ENCODE assay signal across 1 cellular context in the genomic region with DNA sequence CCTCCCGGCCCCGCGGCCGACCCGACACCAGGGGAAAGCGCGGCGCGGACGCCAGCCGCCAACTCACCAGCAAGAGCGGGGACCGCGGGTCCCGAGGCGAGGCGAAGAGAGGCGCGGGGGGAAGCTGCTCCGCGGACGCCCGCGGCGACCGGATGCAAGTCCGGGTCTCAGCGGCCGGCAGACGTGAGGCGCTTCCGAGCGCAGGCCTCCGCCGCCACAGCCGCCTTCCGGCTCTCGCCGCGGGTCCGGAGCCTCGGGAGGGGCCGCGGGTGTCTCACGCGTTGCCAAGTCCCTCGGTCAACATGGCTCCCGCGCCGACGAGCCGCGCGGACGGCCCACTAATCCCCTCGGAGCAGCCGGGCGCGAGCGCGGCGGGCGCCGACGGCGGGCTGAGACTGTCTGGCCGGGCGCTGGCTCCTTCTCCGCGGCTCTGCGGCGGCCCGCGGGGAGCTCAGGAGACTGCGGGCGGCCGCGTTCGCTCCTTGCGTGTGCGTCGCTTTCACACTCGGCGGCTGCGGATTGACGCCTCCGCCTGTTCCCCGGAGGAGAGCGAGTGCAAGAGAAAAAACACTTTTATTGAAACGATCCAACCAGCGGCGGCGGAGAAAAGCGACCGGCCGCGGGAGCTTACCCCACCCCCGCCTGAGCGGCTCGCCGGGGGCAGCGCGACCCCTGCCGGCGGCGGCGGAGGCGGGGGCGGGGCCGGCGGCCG.
TF ChIP-seq lines count a peak whose summit lies in the region.

A gene (minus strand): TSS at position 521 of the 712 bp plus-strand sequence. CDS start 65,603 bp downstream, outside the sequence.

TF ChIP-seq in K562, 482 proteins besides CTCF, POLR2A, EP300 and RAD21 (continued from another document and continues in another):
- TF ChIP-seq, protein P1, sequence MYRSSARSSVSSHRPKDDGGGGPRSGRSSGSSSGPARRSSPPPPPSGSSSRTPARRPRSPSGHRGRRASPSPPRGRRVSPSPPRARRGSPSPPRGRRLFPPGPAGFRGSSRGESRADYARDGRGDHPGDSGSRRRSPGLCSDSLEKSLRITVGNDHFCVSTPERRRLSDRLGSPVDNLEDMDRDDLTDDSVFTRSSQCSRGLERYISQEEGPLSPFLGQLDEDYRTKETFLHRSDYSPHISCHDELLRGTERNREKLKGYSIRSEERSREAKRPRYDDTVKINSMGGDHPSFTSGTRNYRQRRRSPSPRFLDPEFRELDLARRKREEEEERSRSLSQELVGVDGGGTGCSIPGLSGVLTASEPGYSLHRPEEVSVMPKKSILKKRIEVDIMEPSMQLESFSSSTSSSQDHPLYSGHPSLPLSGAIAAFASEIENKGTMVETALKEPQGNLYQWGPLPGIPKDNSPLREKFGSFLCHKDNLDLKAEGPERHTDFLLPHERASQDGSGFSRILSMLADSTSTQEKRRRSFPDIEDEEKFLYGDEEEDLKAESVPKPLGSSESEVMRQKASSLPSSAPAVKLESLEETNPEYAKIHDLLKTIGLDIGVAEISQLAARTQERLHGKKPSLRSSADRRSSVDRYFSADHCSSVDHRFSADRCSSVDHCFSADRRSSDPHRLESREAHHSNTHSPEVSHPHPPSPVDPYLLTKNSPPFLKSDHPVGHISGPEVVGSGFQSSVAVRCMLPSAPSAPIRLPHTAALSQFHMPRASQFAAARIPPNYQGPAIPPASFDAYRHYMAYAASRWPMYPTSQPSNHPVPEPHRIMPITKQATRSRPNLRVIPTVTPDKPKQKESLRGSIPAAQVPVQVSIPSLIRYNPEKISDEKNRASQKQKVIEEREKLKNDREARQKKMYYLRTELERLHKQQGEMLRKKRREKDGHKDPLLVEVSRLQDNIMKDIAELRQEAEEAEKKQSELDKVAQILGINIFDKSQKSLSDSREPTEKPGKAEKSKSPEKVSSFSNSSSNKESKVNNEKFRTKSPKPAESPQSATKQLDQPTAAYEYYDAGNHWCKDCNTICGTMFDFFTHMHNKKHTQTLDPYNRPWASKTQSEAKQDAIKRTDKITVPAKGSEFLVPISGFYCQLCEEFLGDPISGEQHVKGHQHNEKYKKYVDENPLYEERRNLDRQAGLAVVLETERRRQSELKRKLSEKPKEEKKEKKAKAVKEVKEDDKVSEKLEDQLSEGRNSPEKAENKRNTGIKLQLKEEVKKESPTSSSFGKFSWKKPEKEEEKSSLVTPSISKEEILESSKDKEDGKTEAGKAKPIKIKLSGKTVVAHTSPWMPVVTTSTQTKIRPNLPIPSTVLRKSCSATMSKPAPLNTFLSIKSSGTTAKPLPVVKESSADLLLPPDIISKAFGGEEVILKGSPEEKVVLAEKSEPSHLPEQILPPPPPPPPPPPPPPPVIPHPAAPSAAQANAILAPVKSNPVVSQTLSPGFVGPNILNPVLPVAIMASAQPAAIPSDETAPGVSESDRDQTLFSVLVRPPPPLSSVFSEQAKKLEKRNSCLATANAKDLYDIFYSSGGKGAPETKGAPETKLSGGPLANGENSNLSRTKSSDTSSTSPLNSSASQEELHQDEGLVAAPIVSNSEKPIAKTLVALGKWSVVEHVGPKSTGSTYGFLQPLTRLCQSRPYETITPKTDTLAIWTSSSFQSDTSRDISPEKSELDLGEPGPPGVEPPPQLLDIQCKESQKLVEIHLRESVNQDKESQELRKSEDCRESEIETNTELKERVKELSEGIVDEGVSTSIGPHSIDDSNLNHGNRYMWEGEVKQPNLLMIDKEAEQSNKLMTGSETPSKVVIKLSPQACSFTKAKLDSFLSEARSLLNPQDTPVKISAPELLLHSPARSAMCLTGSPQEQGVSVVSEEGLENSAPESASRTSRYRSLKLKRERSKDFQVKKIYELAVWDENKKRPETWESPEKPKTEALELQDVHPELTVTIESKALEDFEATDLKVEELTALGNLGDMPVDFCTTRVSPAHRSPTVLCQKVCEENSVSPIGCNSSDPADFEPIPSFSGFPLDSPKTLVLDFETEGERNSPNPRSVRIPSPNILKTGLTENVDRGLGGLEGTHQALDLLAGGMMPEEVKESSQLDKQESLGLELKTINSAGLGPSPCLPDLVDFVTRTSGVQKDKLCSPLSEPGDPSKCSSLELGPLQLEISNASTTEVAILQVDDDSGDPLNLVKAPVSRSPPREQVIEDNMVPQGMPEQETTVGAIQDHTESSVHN (IDR thresholded peaks at IDR 0.05; ENCODE audit: borderline replicate concordance in 1 of 2, low read depth in 1 of 2), result no peak
- TF ChIP-seq, protein P2, sequence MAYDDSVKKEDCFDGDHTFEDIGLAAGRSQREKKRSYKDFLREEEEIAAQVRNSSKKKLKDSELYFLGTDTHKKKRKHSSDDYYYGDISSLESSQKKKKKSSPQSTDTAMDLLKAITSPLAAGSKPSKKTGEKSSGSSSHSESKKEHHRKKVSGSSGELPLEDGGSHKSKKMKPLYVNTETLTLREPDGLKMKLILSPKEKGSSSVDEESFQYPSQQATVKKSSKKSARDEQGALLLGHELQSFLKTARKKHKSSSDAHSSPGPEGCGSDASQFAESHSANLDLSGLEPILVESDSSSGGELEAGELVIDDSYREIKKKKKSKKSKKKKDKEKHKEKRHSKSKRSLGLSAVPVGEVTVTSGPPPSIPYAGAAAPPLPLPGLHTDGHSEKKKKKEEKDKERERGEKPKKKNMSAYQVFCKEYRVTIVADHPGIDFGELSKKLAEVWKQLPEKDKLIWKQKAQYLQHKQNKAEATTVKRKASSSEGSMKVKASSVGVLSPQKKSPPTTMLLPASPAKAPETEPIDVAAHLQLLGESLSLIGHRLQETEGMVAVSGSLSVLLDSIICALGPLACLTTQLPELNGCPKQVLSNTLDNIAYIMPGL (CRISPR knock-in tag; IDR thresholded peaks at IDR 0.05), result peak; percentile 81; the same call in 1 of the 2 replicates
- TF ChIP-seq SRF (CRISPR knock-in tag; IDR thresholded peaks at IDR 0.05) (no peak), ZNF76 (CRISPR knock-in tag; IDR thresholded peaks at IDR 0.05; ENCODE audit: borderline replicate concordance) (0 out of 2 replicates have a peak, but pooled peaks have one; percentile 40), CHD1 (IDR thresholded peaks at IDR 0.05; ENCODE audit: low read length) (peak; percentile 75), ZNF3 (CRISPR knock-in tag; IDR thresholded peaks at IDR 0.05) (no peak), TRIM28 (IDR thresholded peaks at IDR 0.05) (no peak; the same call in 1 of the 2 replicates), ZNF79 (CRISPR knock-in tag; IDR thresholded peaks at IDR 0.05; ENCODE audit: low read depth) (no peak), ETV5 (CRISPR knock-in tag; IDR thresholded peaks at IDR 0.05; ENCODE audit: low read depth) (no peak), BRD4 (IDR thresholded peaks at IDR 0.05) (peak; percentile 58; the same call in 1 of the 2 replicates), ELF1 (tag; IDR thresholded peaks at IDR 0.05) (no peak), RBBP5 (IDR thresholded peaks at IDR 0.05; ENCODE audit: borderline replicate concordance, insufficient read depth, low read length, poor library complexity, severe bottlenecking) (peak; percentile 88), KHSRP (IDR thresholded peaks at IDR 0.05) (no peak), CBFA2T3 (IDR thresholded peaks at IDR 0.05) (no peak), KDM5B (IDR thresholded peaks at IDR 0.05; ENCODE audit: insufficient replicate concordance, low read depth, low read length) (peak; percentile 62), ZNF561 (CRISPR knock-in tag; conservative IDR thresholded peaks at IDR 0.05) (no peak)
- TF ChIP-seq, protein P3, sequence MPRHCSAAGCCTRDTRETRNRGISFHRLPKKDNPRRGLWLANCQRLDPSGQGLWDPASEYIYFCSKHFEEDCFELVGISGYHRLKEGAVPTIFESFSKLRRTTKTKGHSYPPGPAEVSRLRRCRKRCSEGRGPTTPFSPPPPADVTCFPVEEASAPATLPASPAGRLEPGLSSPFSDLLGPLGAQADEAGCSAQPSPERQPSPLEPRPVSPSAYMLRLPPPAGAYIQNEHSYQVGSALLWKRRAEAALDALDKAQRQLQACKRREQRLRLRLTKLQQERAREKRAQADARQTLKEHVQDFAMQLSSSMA (CRISPR knock-in tag; IDR thresholded peaks at IDR 0.05), result peak; percentile 71; the same call in 1 of the 2 replicates
- TF ChIP-seq, protein P4, sequence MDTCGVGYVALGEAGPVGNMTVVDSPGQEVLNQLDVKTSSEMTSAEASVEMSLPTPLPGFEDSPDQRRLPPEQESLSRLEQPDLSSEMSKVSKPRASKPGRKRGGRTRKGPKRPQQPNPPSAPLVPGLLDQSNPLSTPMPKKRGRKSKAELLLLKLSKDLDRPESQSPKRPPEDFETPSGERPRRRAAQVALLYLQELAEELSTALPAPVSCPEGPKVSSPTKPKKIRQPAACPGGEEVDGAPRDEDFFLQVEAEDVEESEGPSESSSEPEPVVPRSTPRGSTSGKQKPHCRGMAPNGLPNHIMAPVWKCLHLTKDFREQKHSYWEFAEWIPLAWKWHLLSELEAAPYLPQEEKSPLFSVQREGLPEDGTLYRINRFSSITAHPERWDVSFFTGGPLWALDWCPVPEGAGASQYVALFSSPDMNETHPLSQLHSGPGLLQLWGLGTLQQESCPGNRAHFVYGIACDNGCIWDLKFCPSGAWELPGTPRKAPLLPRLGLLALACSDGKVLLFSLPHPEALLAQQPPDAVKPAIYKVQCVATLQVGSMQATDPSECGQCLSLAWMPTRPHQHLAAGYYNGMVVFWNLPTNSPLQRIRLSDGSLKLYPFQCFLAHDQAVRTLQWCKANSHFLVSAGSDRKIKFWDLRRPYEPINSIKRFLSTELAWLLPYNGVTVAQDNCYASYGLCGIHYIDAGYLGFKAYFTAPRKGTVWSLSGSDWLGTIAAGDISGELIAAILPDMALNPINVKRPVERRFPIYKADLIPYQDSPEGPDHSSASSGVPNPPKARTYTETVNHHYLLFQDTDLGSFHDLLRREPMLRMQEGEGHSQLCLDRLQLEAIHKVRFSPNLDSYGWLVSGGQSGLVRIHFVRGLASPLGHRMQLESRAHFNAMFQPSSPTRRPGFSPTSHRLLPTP (IDR thresholded peaks at IDR 0.05; ENCODE audit: borderline replicate concordance, extremely low read depth, insufficient read length), result no peak
- TF ChIP-seq, protein P5, sequence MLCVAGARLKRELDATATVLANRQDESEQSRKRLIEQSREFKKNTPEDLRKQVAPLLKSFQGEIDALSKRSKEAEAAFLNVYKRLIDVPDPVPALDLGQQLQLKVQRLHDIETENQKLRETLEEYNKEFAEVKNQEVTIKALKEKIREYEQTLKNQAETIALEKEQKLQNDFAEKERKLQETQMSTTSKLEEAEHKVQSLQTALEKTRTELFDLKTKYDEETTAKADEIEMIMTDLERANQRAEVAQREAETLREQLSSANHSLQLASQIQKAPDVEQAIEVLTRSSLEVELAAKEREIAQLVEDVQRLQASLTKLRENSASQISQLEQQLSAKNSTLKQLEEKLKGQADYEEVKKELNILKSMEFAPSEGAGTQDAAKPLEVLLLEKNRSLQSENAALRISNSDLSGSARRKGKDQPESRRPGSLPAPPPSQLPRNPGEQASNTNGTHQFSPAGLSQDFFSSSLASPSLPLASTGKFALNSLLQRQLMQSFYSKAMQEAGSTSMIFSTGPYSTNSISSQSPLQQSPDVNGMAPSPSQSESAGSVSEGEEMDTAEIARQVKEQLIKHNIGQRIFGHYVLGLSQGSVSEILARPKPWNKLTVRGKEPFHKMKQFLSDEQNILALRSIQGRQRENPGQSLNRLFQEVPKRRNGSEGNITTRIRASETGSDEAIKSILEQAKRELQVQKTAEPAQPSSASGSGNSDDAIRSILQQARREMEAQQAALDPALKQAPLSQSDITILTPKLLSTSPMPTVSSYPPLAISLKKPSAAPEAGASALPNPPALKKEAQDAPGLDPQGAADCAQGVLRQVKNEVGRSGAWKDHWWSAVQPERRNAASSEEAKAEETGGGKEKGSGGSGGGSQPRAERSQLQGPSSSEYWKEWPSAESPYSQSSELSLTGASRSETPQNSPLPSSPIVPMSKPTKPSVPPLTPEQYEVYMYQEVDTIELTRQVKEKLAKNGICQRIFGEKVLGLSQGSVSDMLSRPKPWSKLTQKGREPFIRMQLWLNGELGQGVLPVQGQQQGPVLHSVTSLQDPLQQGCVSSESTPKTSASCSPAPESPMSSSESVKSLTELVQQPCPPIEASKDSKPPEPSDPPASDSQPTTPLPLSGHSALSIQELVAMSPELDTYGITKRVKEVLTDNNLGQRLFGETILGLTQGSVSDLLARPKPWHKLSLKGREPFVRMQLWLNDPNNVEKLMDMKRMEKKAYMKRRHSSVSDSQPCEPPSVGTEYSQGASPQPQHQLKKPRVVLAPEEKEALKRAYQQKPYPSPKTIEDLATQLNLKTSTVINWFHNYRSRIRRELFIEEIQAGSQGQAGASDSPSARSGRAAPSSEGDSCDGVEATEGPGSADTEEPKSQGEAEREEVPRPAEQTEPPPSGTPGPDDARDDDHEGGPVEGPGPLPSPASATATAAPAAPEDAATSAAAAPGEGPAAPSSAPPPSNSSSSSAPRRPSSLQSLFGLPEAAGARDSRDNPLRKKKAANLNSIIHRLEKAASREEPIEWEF (CRISPR knock-in tag; IDR thresholded peaks at IDR 0.05), result no peak
- TF ChIP-seq, protein P6, sequence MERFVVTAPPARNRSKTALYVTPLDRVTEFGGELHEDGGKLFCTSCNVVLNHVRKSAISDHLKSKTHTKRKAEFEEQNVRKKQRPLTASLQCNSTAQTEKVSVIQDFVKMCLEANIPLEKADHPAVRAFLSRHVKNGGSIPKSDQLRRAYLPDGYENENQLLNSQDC (CRISPR knock-in tag; IDR thresholded peaks at IDR 0.05), result peak; percentile 43; the same call in 1 of the 2 replicates
- TF ChIP-seq, protein P7, sequence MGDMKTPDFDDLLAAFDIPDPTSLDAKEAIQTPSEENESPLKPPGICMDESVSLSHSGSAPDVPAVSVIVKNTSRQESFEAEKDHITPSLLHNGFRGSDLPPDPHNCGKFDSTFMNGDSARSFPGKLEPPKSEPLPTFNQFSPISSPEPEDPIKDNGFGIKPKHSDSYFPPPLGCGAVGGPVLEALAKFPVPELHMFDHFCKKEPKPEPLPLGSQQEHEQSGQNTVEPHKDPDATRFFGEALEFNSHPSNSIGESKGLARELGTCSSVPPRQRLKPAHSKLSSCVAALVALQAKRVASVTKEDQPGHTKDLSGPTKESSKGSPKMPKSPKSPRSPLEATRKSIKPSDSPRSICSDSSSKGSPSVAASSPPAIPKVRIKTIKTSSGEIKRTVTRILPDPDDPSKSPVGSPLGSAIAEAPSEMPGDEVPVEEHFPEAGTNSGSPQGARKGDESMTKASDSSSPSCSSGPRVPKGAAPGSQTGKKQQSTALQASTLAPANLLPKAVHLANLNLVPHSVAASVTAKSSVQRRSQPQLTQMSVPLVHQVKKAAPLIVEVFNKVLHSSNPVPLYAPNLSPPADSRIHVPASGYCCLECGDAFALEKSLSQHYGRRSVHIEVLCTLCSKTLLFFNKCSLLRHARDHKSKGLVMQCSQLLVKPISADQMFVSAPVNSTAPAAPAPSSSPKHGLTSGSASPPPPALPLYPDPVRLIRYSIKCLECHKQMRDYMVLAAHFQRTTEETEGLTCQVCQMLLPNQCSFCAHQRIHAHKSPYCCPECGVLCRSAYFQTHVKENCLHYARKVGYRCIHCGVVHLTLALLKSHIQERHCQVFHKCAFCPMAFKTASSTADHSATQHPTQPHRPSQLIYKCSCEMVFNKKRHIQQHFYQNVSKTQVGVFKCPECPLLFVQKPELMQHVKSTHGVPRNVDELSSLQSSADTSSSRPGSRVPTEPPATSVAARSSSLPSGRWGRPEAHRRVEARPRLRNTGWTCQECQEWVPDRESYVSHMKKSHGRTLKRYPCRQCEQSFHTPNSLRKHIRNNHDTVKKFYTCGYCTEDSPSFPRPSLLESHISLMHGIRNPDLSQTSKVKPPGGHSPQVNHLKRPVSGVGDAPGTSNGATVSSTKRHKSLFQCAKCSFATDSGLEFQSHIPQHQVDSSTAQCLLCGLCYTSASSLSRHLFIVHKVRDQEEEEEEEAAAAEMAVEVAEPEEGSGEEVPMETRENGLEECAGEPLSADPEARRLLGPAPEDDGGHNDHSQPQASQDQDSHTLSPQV (IDR thresholded peaks at IDR 0.05), result peak; percentile 45; the same call in 1 of the 2 replicates
